In the genomic region with DNA sequence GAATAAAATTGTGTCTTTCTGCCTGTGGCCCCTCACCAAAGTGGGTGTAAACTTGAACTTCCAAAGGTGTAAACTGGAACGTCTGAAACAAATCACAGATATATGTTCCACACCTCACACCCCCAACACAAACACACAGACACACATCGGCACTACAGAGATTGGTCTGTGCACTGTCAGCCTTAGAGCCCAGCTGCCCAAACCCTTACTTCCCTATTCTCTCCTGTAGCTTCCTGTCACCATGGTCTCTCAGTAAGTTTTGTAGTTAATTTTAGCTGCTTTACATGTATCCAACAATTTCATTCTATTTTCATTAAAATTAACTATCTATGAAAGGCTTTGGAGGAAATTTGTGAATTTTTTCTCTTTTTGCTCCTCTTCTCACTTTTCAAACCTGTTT, we compare ENCODE assay signal across 8 cellular contexts. TPM values are rescaled to one million over a fixed set of nuclear protein-coding genes. Genes with fewer than 3 reads are reported as not detected.
DNase-seq lines count a peak whose midpoint lies in the region; ATAC-seq lines count a peak whose summit lies in the region.

No MANE protein-coding gene starts in this region.

- no peaks in the 10 kb centered on the region for H3K27me3 Mint-ChIP-seq in activated T-helper 1 cell treated with anti-CD3 and anti-CD28 coated beads, Interleukin-12 subunit alpha, Interleukin-12 subunit beta, Interleukin-2, Interleukin-4 antibody, amounts not matched to agents 30 ng/mL and 10 ng/mL and 1 ng/mL, durations not matched to agents 14 hours and 24 hours and 36 hours (ENCODE audit: insufficient read depth)

- peaks cover 43% of the 10 kb centered on the region for H3K36me3 Mint-ChIP-seq in activated T-helper 1 cell treated with anti-CD3 and anti-CD28 coated beads, Interleukin-12 subunit alpha, Interleukin-12 subunit beta, Interleukin-2, Interleukin-4 antibody, amounts not matched to agents 30 ng/mL and 10 ng/mL and 1 ng/mL, durations not matched to agents 14 hours and 24 hours and 36 hours (ENCODE audit: low read depth)

- DNase-seq in activated T-helper 1 cell treated with anti-CD3 and anti-CD28 coated beads, Interleukin-12 subunit alpha, Interleukin-12 subunit beta, Interleukin-2, Interleukin-4 antibody, amounts not matched to agents 30 ng/mL and 10 ng/mL and 1 ng/mL, durations not matched to agents 14 hours and 24 hours and 36 hours (ENCODE audit: low spot score) = no peak
- DNase-seq in amniotic stem cell (lab: John Stamatoyannopoulos, UW) (no peak), NCI-H2107 treated with DMSO at 0.1 percent for 48 hours (lab: John Stamatoyannopoulos, UW; ENCODE audit: unreplicated experiment) (no peak)
- DNase-seq in activated CD8-positive, alpha-beta memory T cell treated with anti-CD3 and anti-CD28 coated beads for 24 hours = no peak
- no peak for DNase-seq in stimulated activated naive CD8-positive, alpha-beta T cell treated with anti-CD3 and anti-CD28 coated beads, Interleukin-15, Interleukin-2, amounts not matched to agents 100 U/mL and 50 U/mL, for 24 hours

- H3K4me1 Mint-ChIP-seq in activated T-helper 1 cell treated with anti-CD3 and anti-CD28 coated beads, Interleukin-12 subunit alpha, Interleukin-12 subunit beta, Interleukin-2, Interleukin-4 antibody, amounts not matched to agents 30 ng/mL and 10 ng/mL and 1 ng/mL, durations not matched to agents 14 hours and 24 hours and 36 hours (ENCODE audit: low read depth) = peaks cover 70% of the 10 kb centered on the region

- H3K9me3 Mint-ChIP-seq in activated T-helper 1 cell treated with anti-CD3 and anti-CD28 coated beads, Interleukin-12 subunit alpha, Interleukin-12 subunit beta, Interleukin-2, Interleukin-4 antibody, amounts not matched to agents 30 ng/mL and 10 ng/mL and 1 ng/mL, durations not matched to agents 14 hours and 24 hours and 36 hours = peaks cover 11% of the 10 kb centered on the region

- no peaks in the 10 kb centered on the region for H3K27me3 ChIP-seq in BLaER1 treated with 17β-estradiol and CSF1 and Interleukin-3, amounts not matched to agents 10 nM and 100 nM

- H3K4me3 ChIP-seq in BLaER1 treated with 17β-estradiol and CSF1 and Interleukin-3, amounts not matched to agents 10 nM and 100 nM = peak overlapping the region in 5 of 10 experiments; percentile 12 to 55 (median 27); a peak in 7 of 20 replicates

- peaks cover 12 to 36% (median 31%) of the 10 kb centered on the region in 11 experiments for H3K9me3 ChIP-seq in BLaER1 treated with 17β-estradiol and CSF1 and Interleukin-3, amounts not matched to agents 10 nM and 100 nM (replicated peaks in 1 of 11)

- peak overlapping the region; percentile 1 to 80 (median 67); a peak in 18 of 22 replicates for H3K27ac ChIP-seq in BLaER1 treated with 17β-estradiol and CSF1 and Interleukin-3, amounts not matched to agents 10 nM and 100 nM

- intact Hi-C loops in activated T-helper 1 cell treated with anti-CD3 and anti-CD28 coated beads, Interleukin-12 subunit alpha, Interleukin-12 subunit beta, Interleukin-2, Interleukin-4 antibody, amounts not matched to agents 30 ng/mL and 10 ng/mL and 1 ng/mL, durations not matched to agents 14 hours and 24 hours and 36 hours (cut with micrococcal nuclease) = no loop called here

- peak overlapping the region in 10 of 11 experiments; percentile 10 to 68 (median 50); a peak in 15 of 22 replicates for H3K9ac ChIP-seq in BLaER1 treated with 17β-estradiol and CSF1 and Interleukin-3, amounts not matched to agents 10 nM and 100 nM

- H3K4me2 ChIP-seq in BLaER1 treated with 17β-estradiol and CSF1 and Interleukin-3, amounts not matched to agents 10 nM and 100 nM = peak overlapping the region; percentile 69 to 97 (median 80)

- peaks cover 25 to 45% (median 38%) of the 10 kb centered on the region in 11 experiments for H3K36me3 ChIP-seq in BLaER1 treated with 17β-estradiol and CSF1 and Interleukin-3, amounts not matched to agents 10 nM and 100 nM

- H3K4me3 Mint-ChIP-seq in activated T-helper 1 cell treated with anti-CD3 and anti-CD28 coated beads, Interleukin-12 subunit alpha, Interleukin-12 subunit beta, Interleukin-2, Interleukin-4 antibody, amounts not matched to agents 30 ng/mL and 10 ng/mL and 1 ng/mL, durations not matched to agents 14 hours and 24 hours and 36 hours = peak overlapping the region; percentile 47

- peaks cover 41 to 72% (median 58%) of the 10 kb centered on the region in 10 experiments for H3K4me1 ChIP-seq in BLaER1 treated with 17β-estradiol and CSF1 and Interleukin-3, amounts not matched to agents 10 nM and 100 nM

- H3K27ac Mint-ChIP-seq in activated T-helper 1 cell treated with anti-CD3 and anti-CD28 coated beads, Interleukin-12 subunit alpha, Interleukin-12 subunit beta, Interleukin-2, Interleukin-4 antibody, amounts not matched to agents 30 ng/mL and 10 ng/mL and 1 ng/mL, durations not matched to agents 14 hours and 24 hours and 36 hours = no peak overlapping the region

- ATAC-seq in GM19395 (IDR thresholded peaks at IDR 0.05; ENCODE audit: unreplicated experiment) = peak; percentile 87
- peak; percentile 88 for ATAC-seq in HG03175 (IDR thresholded peaks at IDR 0.05; ENCODE audit: unreplicated experiment)
- no peak for ATAC-seq in stimulated activated naive CD8-positive, alpha-beta T cell treated with anti-CD3 and anti-CD28 coated beads, Interleukin-15, Interleukin-2, amounts not matched to agents 100 U/mL and 50 U/mL, for 24 hours

- peaks cover 33 to 94% (median 73%) of the 10 kb centered on the region in 11 experiments; a peak in 19 of 22 replicates for H4K20me1 ChIP-seq in BLaER1 treated with 17β-estradiol and CSF1 and Interleukin-3, amounts not matched to agents 10 nM and 100 nM

RNA-seq across cellular contexts. Expression of a gene that starts 5.4 kb away (rescaled TPM):
- total RNA-seq in activated T-helper 1 cell treated with anti-CD3 and anti-CD28 coated beads, Interleukin-12 subunit alpha, Interleukin-12 subunit beta, Interleukin-2, Interleukin-4 antibody, amounts not matched to agents 30 ng/mL and 10 ng/mL and 1 ng/mL, durations not matched to agents 14 hours and 24 hours and 36 hours = 59.1 and 62.6 TPM in 2 replicates
